In the genomic region with DNA sequence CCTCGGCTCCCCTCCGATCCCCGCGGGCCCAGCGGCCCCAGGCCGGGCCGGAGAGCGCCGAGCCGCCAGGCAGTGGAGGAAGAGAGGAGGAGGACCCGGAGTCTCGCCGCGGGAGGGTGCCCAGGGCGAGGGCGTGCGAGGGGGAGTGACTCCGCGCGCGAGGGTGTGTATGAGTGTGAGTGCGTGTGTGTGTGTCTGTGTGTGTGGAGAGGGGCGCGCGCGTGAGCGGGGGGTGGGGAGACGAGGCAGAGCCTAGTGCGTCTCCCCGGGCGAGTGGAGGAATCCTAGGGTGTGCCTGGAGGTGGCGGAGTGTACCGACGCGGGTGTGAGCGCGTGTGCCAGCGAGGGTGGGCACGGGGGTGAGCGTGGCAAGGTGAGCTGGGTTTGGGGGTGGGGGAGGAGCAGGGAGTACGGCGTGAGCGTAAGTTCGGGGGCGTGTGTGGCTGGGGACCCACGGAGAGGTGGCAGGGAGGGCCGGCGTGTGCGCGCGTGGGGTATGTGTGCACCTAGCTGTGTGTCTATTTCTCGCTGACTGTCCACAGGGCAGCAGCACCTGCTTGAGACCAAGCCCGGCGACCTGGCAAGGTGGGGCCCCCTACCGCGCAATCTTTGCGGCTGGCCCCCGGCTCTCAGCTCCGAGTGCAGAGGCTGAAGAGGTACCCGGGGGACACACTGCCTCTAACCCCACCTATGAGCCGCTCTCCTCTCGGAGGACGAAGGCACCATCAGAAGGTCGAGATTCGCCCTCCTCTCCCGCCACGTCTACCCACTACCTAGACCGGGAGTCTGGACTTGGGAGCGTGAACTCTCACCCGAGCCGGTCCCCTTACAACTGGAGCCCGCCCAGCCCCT, we compare ENCODE assay signal across 9 cellular contexts. TPM values are rescaled to one million over a fixed set of nuclear protein-coding genes. Genes with fewer than 3 reads are reported as not detected.
DNase-seq lines count a peak whose midpoint lies in the region; ATAC-seq lines count a peak whose summit lies in the region.
"Had no signal": no experiment of that assay in that cellular context is flagged by ENCODE, and none has a peak within 500 bp of the region (broad histone marks: within the 10 kb centered on the region; RNA-seq: fewer than 3 reads in every experiment).

No MANE protein-coding gene starts in this region.

- no peak overlapping the region for H3K27ac Mint-ChIP-seq in activated T-helper 2 cell treated with anti-CD3 and anti-CD28 coated beads, Interferon-gamma antibody, Interleukin-2, Interleukin-4, amounts not matched to agents 10 μg/mL and 5 μg/mL and 100 μg/mL, durations not matched to agents 14 hours and 24 hours and 36 hours
- H3K27ac Mint-ChIP-seq: activated naive CD4-positive, alpha-beta T cell treated with anti-CD3 and anti-CD28 coated beads, Interleukin-2, amount 50 U/mL, for 72 hours had no signal

- peaks cover 5% of the 10 kb centered on the region for H3K4me1 ChIP-seq in right cardiac atrium (ENCODE audit: control insufficient read depth, insufficient read depth, low read length)

- peaks cover 68% of the 10 kb centered on the region for H3K27me3 Mint-ChIP-seq in activated T-cell treated with anti-CD3 and anti-CD28 coated beads, Interleukin-2, amount 50 U/mL, for 4 hours (ENCODE audit: low read depth)
- H3K27me3 Mint-ChIP-seq in activated T-helper 2 cell treated with anti-CD3 and anti-CD28 coated beads, Interferon-gamma antibody, Interleukin-2, Interleukin-4, amounts not matched to agents 10 μg/mL and 5 μg/mL and 100 μg/mL, durations not matched to agents 14 hours and 24 hours and 36 hours (ENCODE audit: low read depth) = peaks cover 73% of the 10 kb centered on the region

- peak overlapping the region; percentile 46 for H3K27ac ChIP-seq in right cardiac atrium (ENCODE audit: low read length)

- no peak for DNase-seq in activated T-cell treated with anti-CD3 and anti-CD28 coated beads, Interleukin-2, amount 50 U/mL, for 4 hours
- DNase-seq in activated T-cell treated with anti-CD3 and anti-CD28 coated beads for 4 hours (no peak), right cardiac atrium (peak; percentile 25 to 79 (median 79)), retina (peak; percentile 72), HPDE6-E6E7 (ENCODE audit: extremely low spot score) (no peak), SHP77 treated with DMSO at 0.1 percent for 48 hours (lab: John Stamatoyannopoulos, UW) (no peak)
- no peak for DNase-seq in activated T-helper 2 cell treated with anti-CD3 and anti-CD28 coated beads, Interferon-gamma antibody, Interleukin-2, Interleukin-4, amounts not matched to agents 10 μg/mL and 5 μg/mL and 100 μg/mL, durations not matched to agents 14 hours and 24 hours and 36 hours (ENCODE audit: low spot score)

- peak overlapping the region; percentile 54 for H3K4me3 Mint-ChIP-seq in activated T-cell treated with anti-CD3 and anti-CD28 coated beads, Interleukin-2, amount 50 U/mL, for 4 hours
- peak overlapping the region; percentile 52 for H3K4me3 Mint-ChIP-seq in activated T-helper 2 cell treated with anti-CD3 and anti-CD28 coated beads, Interferon-gamma antibody, Interleukin-2, Interleukin-4, amounts not matched to agents 10 μg/mL and 5 μg/mL and 100 μg/mL, durations not matched to agents 14 hours and 24 hours and 36 hours (ENCODE audit: low read depth)

- H3K36me3 Mint-ChIP-seq in activated T-cell treated with anti-CD3 and anti-CD28 coated beads, Interleukin-2, amount 50 U/mL, for 4 hours (ENCODE audit: insufficient read depth) = no peaks in the 10 kb centered on the region
- no peaks in the 10 kb centered on the region for H3K36me3 Mint-ChIP-seq in activated T-helper 2 cell treated with anti-CD3 and anti-CD28 coated beads, Interferon-gamma antibody, Interleukin-2, Interleukin-4, amounts not matched to agents 10 μg/mL and 5 μg/mL and 100 μg/mL, durations not matched to agents 14 hours and 24 hours and 36 hours (ENCODE audit: low read depth)
- H3K36me3 Mint-ChIP-seq: activated naive CD4-positive, alpha-beta T cell treated with anti-CD3 and anti-CD28 coated beads, Interleukin-2, amount 50 U/mL, for 72 hours had no signal

- H3K27me3 ChIP-seq in right cardiac atrium (ENCODE audit: control insufficient read depth, insufficient read depth) = no peaks in the 10 kb centered on the region

- peaks cover 18% of the 10 kb centered on the region for H3K4me1 Mint-ChIP-seq in activated T-cell treated with anti-CD3 and anti-CD28 coated beads, Interleukin-2, amount 50 U/mL, for 4 hours (ENCODE audit: low read depth)
- no peaks in the 10 kb centered on the region for H3K4me1 Mint-ChIP-seq in activated T-helper 2 cell treated with anti-CD3 and anti-CD28 coated beads, Interferon-gamma antibody, Interleukin-2, Interleukin-4, amounts not matched to agents 10 μg/mL and 5 μg/mL and 100 μg/mL, durations not matched to agents 14 hours and 24 hours and 36 hours (ENCODE audit: low read depth)

- intact Hi-C loops in activated T-helper 2 cell treated with anti-CD3 and anti-CD28 coated beads, Interferon-gamma antibody, Interleukin-2, Interleukin-4, amounts not matched to agents 10 μg/mL and 5 μg/mL and 100 μg/mL, durations not matched to agents 14 hours and 24 hours and 36 hours (cut with micrococcal nuclease) = no loop called here
- intact Hi-C loops in right cardiac atrium (cut with DNase I) = loop anchor here in 3 of 4 donors (5.0 to 10.0 kb wide), 3 partner anchors 195 to 347 kb away; no protein-coding TSS in a partner anchor

- peak overlapping the region; percentile 62 for H3K4me3 ChIP-seq in right cardiac atrium (ENCODE audit: low read length)

- peak; percentile 20 to 26 for ATAC-seq in activated T-cell treated with anti-CD3 and anti-CD28 coated beads, Interleukin-2, amount 50 U/mL, for 4 hours
- ATAC-seq in right cardiac atrium = peak; percentile 40 to 48
- ATAC-seq in GM18861 (IDR thresholded peaks at IDR 0.05; ENCODE audit: unreplicated experiment) = no peak

- under 1% methylated on average over 72 of the region's 72 CpGs for WGBS in right cardiac atrium

- H3K9me3 ChIP-seq in right cardiac atrium (ENCODE audit: control insufficient read depth, low read length) = no peaks in the 10 kb centered on the region

- H3K9me3 Mint-ChIP-seq in activated T-cell treated with anti-CD3 and anti-CD28 coated beads, Interleukin-2, amount 50 U/mL, for 4 hours = no peaks in the 10 kb centered on the region
- no peaks in the 10 kb centered on the region for H3K9me3 Mint-ChIP-seq in activated T-helper 2 cell treated with anti-CD3 and anti-CD28 coated beads, Interferon-gamma antibody, Interleukin-2, Interleukin-4, amounts not matched to agents 10 μg/mL and 5 μg/mL and 100 μg/mL, durations not matched to agents 14 hours and 24 hours and 36 hours
- H3K9me3 Mint-ChIP-seq: activated naive CD4-positive, alpha-beta T cell treated with anti-CD3 and anti-CD28 coated beads, Interleukin-2, amount 50 U/mL, for 72 hours had no signal

RNA-seq across cellular contexts. Expression of gene KCND3, which starts 0.8 kb away (rescaled TPM):
- total RNA-seq in activated T-cell treated with anti-CD3 and anti-CD28 coated beads, Interleukin-2, amount 50 U/mL, for 4 hours = not detected
- not detected in 2 replicates for total RNA-seq in activated T-helper 2 cell treated with anti-CD3 and anti-CD28 coated beads, Interferon-gamma antibody, Interleukin-2, Interleukin-4, amounts not matched to agents 10 μg/mL and 5 μg/mL and 100 μg/mL, durations not matched to agents 14 hours and 24 hours and 36 hours
- 10 to 100 TPM; 25.6 to 30.4 (median 27.9) TPM for total RNA-seq in right cardiac atrium
- 11.4 TPM for polyA plus RNA-seq in right cardiac atrium
- total RNA-seq: activated naive CD4-positive, alpha-beta T cell treated with anti-CD3 and anti-CD28 coated beads, Interleukin-2, amount 50 U/mL, for 72 hours had no signal

Comparison
In these comparisons a context has a peak if more than half of its experiments do, and no peak if none do; other contexts are left out.
1. DNase-seq: peak in right cardiac atrium (3 of 3) and retina (single experiment); none in activated T-cell treated with anti-CD3 and anti-CD28 coated beads, Interleukin-2, amount 50 U/mL, for 4 hours (single experiment), activated T-cell treated with anti-CD3 and anti-CD28 coated beads for 4 hours (single experiment), activated T-helper 2 cell treated with anti-CD3 and anti-CD28 coated beads, Interferon-gamma antibody, Interleukin-2, Interleukin-4, amounts not matched to agents 10 μg/mL and 5 μg/mL and 100 μg/mL, durations not matched to agents 14 hours and 24 hours and 36 hours (single experiment), HPDE6-E6E7 (single experiment) and SHP77 treated with DMSO at 0.1 percent for 48 hours (single experiment).
2. RNA of gene KCND3, which starts 0.8 kb away (total RNA-seq): 25.6 to 30.4 TPM in right cardiac atrium; not detected in activated T-cell treated with anti-CD3 and anti-CD28 coated beads, Interleukin-2, amount 50 U/mL, for 4 hours and not detected in activated T-helper 2 cell treated with anti-CD3 and anti-CD28 coated beads, Interferon-gamma antibody, Interleukin-2, Interleukin-4, amounts not matched to agents 10 μg/mL and 5 μg/mL and 100 μg/mL, durations not matched to agents 14 hours and 24 hours and 36 hours; every median in the first group is over 10 times any median in the second.